Comparison of ENCODE assay signal across 11 cellular contexts in the genomic region with DNA sequence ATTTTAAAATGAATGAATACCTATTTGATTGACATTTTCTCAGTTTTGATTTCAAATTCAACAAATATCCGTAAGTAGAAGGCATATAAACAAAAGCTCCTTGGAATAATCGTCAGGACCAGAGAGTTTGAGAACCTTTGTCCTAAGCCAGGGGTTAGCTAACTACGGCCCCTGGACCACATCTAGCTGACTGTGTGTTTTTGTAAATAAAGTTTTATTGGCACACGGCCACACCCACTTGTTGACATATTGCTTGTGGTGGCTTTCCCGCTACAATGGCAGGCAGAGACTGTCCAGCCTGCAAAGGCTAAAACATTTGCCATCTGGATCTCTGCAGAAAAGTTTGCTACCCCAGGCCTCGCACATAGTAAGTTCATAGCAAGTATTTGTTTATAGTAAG.
DNase-seq lines count a peak whose midpoint lies in the region; ATAC-seq and TF ChIP-seq lines count a peak whose summit lies in the region.
"Had no signal": no experiment of that assay in that cellular context is flagged by ENCODE, and none has a peak within 500 bp of the region (broad histone marks: within the 10 kb centered on the region; RNA-seq: fewer than 3 reads in every experiment).

No MANE protein-coding gene starts in this region.

- no peak for TF ChIP-seq CTCF in left ventricle myocardium inferior (IDR thresholded peaks at IDR 0.05; ENCODE audit: borderline replicate concordance)
- no peak for TF ChIP-seq CTCF in left lung (IDR thresholded peaks at IDR 0.05)
- no peak for TF ChIP-seq CTCF in gastrocnemius medialis (IDR thresholded peaks at IDR 0.05 in 4 of 5, conservative IDR thresholded peaks at IDR 0.05 in 1 of 5)

- H3K27me3 Mint-ChIP-seq in T-helper 17 cell: no peaks in the 10 kb centered on the region

- H3K9me3 ChIP-seq in left ventricle myocardium inferior (replicated peaks): peaks cover 5% of the 10 kb centered on the region
- H3K9me3 ChIP-seq in T-helper 17 cell (ENCODE audit: control insufficient read depth, low read length, poor library complexity, severe bottlenecking): no peaks in the 10 kb centered on the region
- H3K9me3 ChIP-seq in left lung: no peaks in the 10 kb centered on the region
- no peaks in the 10 kb centered on the region for H3K9me3 ChIP-seq in gastrocnemius medialis

- no peaks in the 10 kb centered on the region for H3K36me3 ChIP-seq in left ventricle myocardium inferior
- no peaks in the 10 kb centered on the region for H3K36me3 ChIP-seq in left lung
- no peaks in the 10 kb centered on the region for H3K36me3 ChIP-seq in gastrocnemius medialis
- H3K36me3 ChIP-seq: neural progenitor cell had no signal

- H3K36me3 Mint-ChIP-seq in T-helper 17 cell (ENCODE audit: low read depth): no peaks in the 10 kb centered on the region
- H3K36me3 Mint-ChIP-seq: neural progenitor cell had no signal

- H3K4me3 Mint-ChIP-seq in T-helper 17 cell: peak overlapping the region; percentile 85
- H3K4me3 Mint-ChIP-seq: neural progenitor cell had no signal

- intact Hi-C loops in left ventricle myocardium inferior (cut with micrococcal nuclease) (no loop called here), Right ventricle myocardium superior (cut with DNase I) (no loop called here), left lung (cut with DNase I) (no loop called here), gastrocnemius medialis (cut with DNase I; ENCODE audit: low total_unique reads) (no loop called here)

- H3K27ac ChIP-seq in left ventricle myocardium inferior (replicated peaks): peak overlapping the region; percentile 3
- H3K27ac ChIP-seq in left lung: peak overlapping the region; percentile 53 to 93
- no peak overlapping the region for H3K27ac ChIP-seq in gastrocnemius medialis
- H3K27ac ChIP-seq: C4-2B, neural progenitor cell had no signal

- in situ Hi-C loops in gastrocnemius medialis (cut with MboI; ENCODE audit: low sequenced_read_pairs in 4 of 4): loop anchor here (10.0 kb wide), 2 partner anchors 144 to 154 kb away; partner anchors contain the start of gene GADD45B (in 3 of the 4)

- peaks cover 39% of the 10 kb centered on the region for H3K4me1 Mint-ChIP-seq in T-helper 17 cell

- ATAC-seq in Right ventricle myocardium superior (ENCODE audit: poor library complexity) (no peak), T-helper 17 cell (no peak), left lung (no peak), gastrocnemius medialis (no peak)

- H3K27me3 ChIP-seq in left ventricle myocardium inferior (ENCODE audit: low read depth) (peaks cover 5% of the 10 kb centered on the region), left lung (no peaks in the 10 kb centered on the region), gastrocnemius medialis (no peaks in the 10 kb centered on the region)

- no peak for DNase-seq in left ventricle myocardium inferior
- DNase-seq in Right ventricle myocardium superior: no peak
- no peak for DNase-seq in T-helper 17 cell
- DNase-seq in left lung: peak in 1 of 2 donors; percentile 1
- DNase-seq in gastrocnemius medialis: no peak
- no peak for DNase-seq in COR-L47 (lab: John Stamatoyannopoulos, UW)
- DNase-seq in HPDE6-E6E7 (ENCODE audit: extremely low spot score): no peak
- DNase-seq in activated gamma-delta T cell treated with Interleukin-2 at 50 U/mL for 16 hours: no peak
- DNase-seq: NCI-H2081 had no signal

- H3K4me3 ChIP-seq in left ventricle myocardium inferior (no peak overlapping the region), left lung (no peak overlapping the region), gastrocnemius medialis (no peak overlapping the region)
- H3K4me3 ChIP-seq: neural progenitor cell had no signal

- no peak for TF ChIP-seq POLR2A in gastrocnemius medialis (IDR thresholded peaks at IDR 0.05)

- peak overlapping the region; percentile 93 for H3K27ac Mint-ChIP-seq in T-helper 17 cell
- H3K27ac Mint-ChIP-seq: neural progenitor cell had no signal

- H3K4me1 ChIP-seq in left ventricle myocardium inferior (peaks cover 27% of the 10 kb centered on the region), left lung (peaks cover 3 to 88% of the 10 kb centered on the region in 2 donors), gastrocnemius medialis (peaks cover 5 to 10% of the 10 kb centered on the region in 2 donors)
- H3K4me1 ChIP-seq: neural progenitor cell had no signal

Comparison
In these comparisons a context has a peak if more than half of its experiments do, and no peak if none do; other contexts are left out.
1. H3K27ac ChIP-seq: peak in left ventricle myocardium inferior (single experiment) and left lung (2 of 2); none in gastrocnemius medialis (0 of 4).